In genomic region chr4:152431287-152431686, GRCh38 we compare ENCODE assay signal across 16 cellular contexts.
"Had no signal": no experiment of that assay in that cellular context is flagged by ENCODE, and none has a peak within 500 bp of the region (broad histone marks: within the 10 kb centered on the region; RNA-seq: fewer than 3 reads in every experiment).

No MANE protein-coding gene starts in this region.

- H3K27ac ChIP-seq: ascending aorta, esophagus squamous epithelium, foreskin keratinocyte, prostate gland, right lobe of liver, spleen, tibial nerve, VCaP had no signal

- DNase-seq: activated CD4-positive, alpha-beta T cell treated with anti-CD3 and anti-CD28 coated beads, Interleukin-2, amount 10 ng/mL, durations not matched to agents 24 days and 14 days; activated naive CD4-positive, alpha-beta T cell; esophagus squamous epithelium; foreskin keratinocyte; midbrain; naive thymus-derived CD4-positive, alpha-beta T cell; occipital lobe; right lobe of liver; spleen; stimulated activated CD4-positive, alpha-beta T cell treated with anti-CD3 and anti-CD28 coated beads, Interleukin-1b, Interleukin-23, amount 100 ng/mL, for 48 hours; stimulated activated naive B cell treated with anti-CD40 and anti-IgM and Interleukin-4, amounts not matched to agents 10 μg/mL and 1 μg/mL and 100 μg/mL, for 72 hours; T-helper 9 cell had no signal

- H3K27me3 ChIP-seq: ascending aorta, esophagus squamous epithelium, foreskin keratinocyte, right lobe of liver, spleen, tibial nerve had no signal

- H3K36me3 ChIP-seq: ascending aorta, prostate gland, right lobe of liver, tibial nerve had no signal

- H3K4me1 ChIP-seq: ascending aorta, foreskin keratinocyte, prostate gland, right lobe of liver had no signal

- H3K9me3 ChIP-seq: ascending aorta, esophagus squamous epithelium, prostate gland, right lobe of liver, spleen had no signal

- H3K4me3 ChIP-seq: ascending aorta, esophagus squamous epithelium, prostate gland, right lobe of liver, spleen, tibial nerve had no signal

- ATAC-seq: foreskin keratinocyte; naive thymus-derived CD4-positive, alpha-beta T cell; stimulated activated naive B cell treated with anti-CD40 and anti-IgM and Interleukin-4, amounts not matched to agents 10 μg/mL and 1 μg/mL and 100 μg/mL, for 72 hours had no signal
